ENCODE assay signal across 9 cellular contexts in genomic region chr14:77023001-77023996, GRCh38. TPM values are rescaled to one million over a fixed set of nuclear protein-coding genes. Genes with fewer than 3 reads are reported as not detected.
DNase-seq lines count a peak whose midpoint lies in the region; ATAC-seq and TF ChIP-seq lines count a peak whose summit lies in the region.
"Had no signal": no experiment of that assay in that cellular context is flagged by ENCODE, and none has a peak within 500 bp of the region (broad histone marks: within the 10 kb centered on the region; RNA-seq: fewer than 3 reads in every experiment).

No MANE protein-coding gene starts in this region.

- no peaks in the 10 kb centered on the region for H3K9me3 ChIP-seq in CD4-positive, alpha-beta memory T cell (ENCODE audit: control insufficient read depth in 1 of 2, low read length in 2 of 2)
- H3K9me3 ChIP-seq in MM.1S (replicated peaks; ENCODE audit: insufficient read depth, low read length) (no peaks in the 10 kb centered on the region), heart left ventricle (no peaks in the 10 kb centered on the region)

- DNase-seq in CD4-positive, alpha-beta memory T cell = no peak
- no peak for DNase-seq in MM.1S
- no peak for DNase-seq in activated naive CD4-positive, alpha-beta T cell treated with anti-CD3 and anti-CD28 coated beads, Interleukin-2, amount 10 ng/mL, durations not matched to agents 7 days and 5 days
- peak in 2 of 5 donors; percentile 46 for DNase-seq in heart left ventricle
- no peak for DNase-seq in retinal pigment epithelial cell (ENCODE audit: low read depth)
- no peak for DNase-seq in H4 (ENCODE audit: low spot score)
- DNase-seq: left cardiac atrium had no signal

- ATAC-seq in heart left ventricle (peak; percentile 35 to 64 (median 56)), GM21737 (IDR thresholded peaks at IDR 0.05; ENCODE audit: unreplicated experiment) (no peak), GM18502 (IDR thresholded peaks at IDR 0.05; ENCODE audit: poor library complexity, unreplicated experiment) (no peak)

- H3K4me1 ChIP-seq in CD4-positive, alpha-beta memory T cell (ENCODE audit: insufficient read depth, low read length) = peaks cover 52% of the 10 kb centered on the region
- H3K4me1 ChIP-seq in MM.1S (ENCODE audit: low read length) (peaks cover 29% of the 10 kb centered on the region), heart left ventricle (peaks cover 10 to 47% (median 36%) of the 10 kb centered on the region in 12 donors)

- peaks cover 26 to 49% (median 37%) of the 10 kb centered on the region in 4 donors for H3K4me1 Mint-ChIP-seq in CD4-positive, alpha-beta memory T cell
- peaks cover 52% of the 10 kb centered on the region for H3K4me1 Mint-ChIP-seq in activated naive CD4-positive, alpha-beta T cell treated with anti-CD3 and anti-CD28 coated beads, Interleukin-2, amount 10 ng/mL, durations not matched to agents 7 days and 5 days

- H3K9me2 ChIP-seq in MM.1S (replicated peaks; ENCODE audit: insufficient read depth, low read length) = no peaks in the 10 kb centered on the region

- POLR2A ChIA-PET in CD4-positive, alpha-beta memory T cell (lab: Charles Lee; ENCODE audit: partially characterized antibody) = interaction anchor here (0.6 to 15.3 kb wide), 22 partner anchors 9 to 110 kb away, joined by 3 to 456 read pairs (median 5); no protein-coding TSS in a partner anchor

- no peak for TF ChIP-seq POLR2A in heart left ventricle (IDR thresholded peaks at IDR 0.05)

- intact Hi-C loops in CD4-positive, alpha-beta memory T cell (cut with micrococcal nuclease) = loop anchor here (5.0 kb wide), 1 partner anchor 36 kb away; no protein-coding TSS in a partner anchor
- intact Hi-C loops in heart left ventricle (cut with DNase I) = loop anchor here in 4 of 10 donors (10.0 kb wide), 2 partner anchors 72 to 108 kb away; partner anchors contain the start of gene CIPC (in 1 of the 4)

- peak overlapping the region; percentile 91 for H3K4me2 ChIP-seq in MM.1S (ENCODE audit: low read depth, low read length)

- 21 to 32% (median 25%) methylated on average over 17 of the region's 17 CpGs for WGBS in heart left ventricle, 4 donors

- CTCF ChIA-PET in CD4-positive, alpha-beta memory T cell (lab: Charles Lee; ENCODE audit: partially characterized antibody) = interaction anchor here (0.9 to 4.4 kb wide), 16 partner anchors 11 to 110 kb away, joined by 3 to 19 read pairs (median 6); no protein-coding TSS in a partner anchor
- CTCF ChIA-PET in activated naive CD4-positive, alpha-beta T cell treated with anti-CD3 and anti-CD28 coated beads, Interleukin-2, amount 10 ng/mL, durations not matched to agents 7 days and 5 days (lab: Charles Lee) = interaction anchor here (0.6 to 4.1 kb wide), 20 partner anchors 9 to 147 kb away, joined by 3 to 32 read pairs (median 4); no protein-coding TSS in a partner anchor

- peak overlapping the region; percentile 66 to 98 (median 83) for H3K27ac Mint-ChIP-seq in CD4-positive, alpha-beta memory T cell
- peak overlapping the region; percentile 77 for H3K27ac Mint-ChIP-seq in activated naive CD4-positive, alpha-beta T cell treated with anti-CD3 and anti-CD28 coated beads, Interleukin-2, amount 10 ng/mL, durations not matched to agents 7 days and 5 days

- H3K9ac ChIP-seq in MM.1S (ENCODE audit: low read length) = peak overlapping the region; percentile 83

- H3K36me3 ChIP-seq in CD4-positive, alpha-beta memory T cell (ENCODE audit: insufficient read depth, low read length) = no peaks in the 10 kb centered on the region
- H3K36me3 ChIP-seq in MM.1S (replicated peaks; ENCODE audit: insufficient read depth, low read length) (0 out of 2 replicates have a peak, but pooled peaks cover 4% of the 10 kb centered on the region), heart left ventricle (peaks cover 0 to 33% (median 8%) of the 10 kb centered on the region in 9 donors)

- no peaks in the 10 kb centered on the region for H3K9me3 Mint-ChIP-seq in CD4-positive, alpha-beta memory T cell
- no peaks in the 10 kb centered on the region for H3K9me3 Mint-ChIP-seq in activated naive CD4-positive, alpha-beta T cell treated with anti-CD3 and anti-CD28 coated beads, Interleukin-2, amount 10 ng/mL, durations not matched to agents 7 days and 5 days

- peak overlapping the region in 1 of 2 donors; percentile 9 for H3K4me3 ChIP-seq in CD4-positive, alpha-beta memory T cell (ENCODE audit: low read length in 2 of 2)
- H3K4me3 ChIP-seq in MM.1S (ENCODE audit: low read length) = peak overlapping the region; percentile 44
- H3K4me3 ChIP-seq in heart left ventricle = peak overlapping the region in 10 of 12 donors; percentile 6 to 96 (median 82)
- H3K4me3 ChIP-seq in retinal pigment epithelial cell (ENCODE audit: low read length) = peak overlapping the region; percentile 81

- H3K27ac ChIP-seq in CD4-positive, alpha-beta memory T cell (ENCODE audit: low read depth, low read length) = no peak overlapping the region
- H3K27ac ChIP-seq in MM.1S (ENCODE audit: low read length) (peak overlapping the region; percentile 99), heart left ventricle (peak overlapping the region; percentile 73 to 100 (median 99))

- H3K36me3 Mint-ChIP-seq in CD4-positive, alpha-beta memory T cell = peaks cover 7 to 14% of the 10 kb centered on the region in 2 donors
- H3K36me3 Mint-ChIP-seq in activated naive CD4-positive, alpha-beta T cell treated with anti-CD3 and anti-CD28 coated beads, Interleukin-2, amount 10 ng/mL, durations not matched to agents 7 days and 5 days = peaks cover 30% of the 10 kb centered on the region

- H3K79me2 ChIP-seq in MM.1S (ENCODE audit: low read length) = peaks cover 32% of the 10 kb centered on the region

- TF ChIP-seq CTCF in MM.1S (IDR thresholded peaks at IDR 0.05; ENCODE audit: low read length) = peak; percentile 10; the same call in 1 of the 2 replicates
- peak in 3 of 12 donors; percentile 20 to 27 (median 23) for TF ChIP-seq CTCF in heart left ventricle (IDR thresholded peaks at IDR 0.05)
- peak; percentile 49 for TF ChIP-seq CTCF in retinal pigment epithelial cell (conservative IDR thresholded peaks at IDR 0.05; ENCODE audit: low read depth, low read length)

- no peaks in the 10 kb centered on the region for H3K27me3 Mint-ChIP-seq in CD4-positive, alpha-beta memory T cell
- peaks cover 4% of the 10 kb centered on the region for H3K27me3 Mint-ChIP-seq in activated naive CD4-positive, alpha-beta T cell treated with anti-CD3 and anti-CD28 coated beads, Interleukin-2, amount 10 ng/mL, durations not matched to agents 7 days and 5 days

- H3K27me3 ChIP-seq in CD4-positive, alpha-beta memory T cell (ENCODE audit: insufficient read depth, low read length) = no peaks in the 10 kb centered on the region
- H3K27me3 ChIP-seq in MM.1S (replicated peaks; ENCODE audit: insufficient read depth, low read length) (no peaks in the 10 kb centered on the region), heart left ventricle (no peaks in the 10 kb centered on the region)

- H2AFZ ChIP-seq in MM.1S (ENCODE audit: low read length) = no peak overlapping the region

- no peaks in the 10 kb centered on the region for H4K20me1 ChIP-seq in MM.1S (ENCODE audit: insufficient read depth, low read length)

- H3F3A ChIP-seq in MM.1S (ENCODE audit: insufficient read depth, low read length) = peaks cover 40% of the 10 kb centered on the region

- H3K4me3 Mint-ChIP-seq in CD4-positive, alpha-beta memory T cell = peak overlapping the region; percentile 30 to 73 (median 65)
- H3K4me3 Mint-ChIP-seq in activated naive CD4-positive, alpha-beta T cell treated with anti-CD3 and anti-CD28 coated beads, Interleukin-2, amount 10 ng/mL, durations not matched to agents 7 days and 5 days = peak overlapping the region; percentile 2

RNA-seq across cellular contexts. Expression of gene IRF2BPL, which starts 5.2 kb away (rescaled TPM):
- total RNA-seq in CD4-positive, alpha-beta memory T cell = 10 to 100 TPM; 36.6 to 37.7 TPM
- 1 to 10 TPM; 1.2 to 3.8 TPM for polyA plus RNA-seq in CD4-positive, alpha-beta memory T cell
- 10 to 100 TPM; 31.7 to 59.2 (median 36.7) TPM for total RNA-seq in heart left ventricle
- 10 to 100 TPM in 1 of 2 donors, 1 to 10 TPM in 1; 7.5 to 24.4 TPM for polyA plus RNA-seq in heart left ventricle
- 8.7 and 17.5 TPM in 2 replicates for total RNA-seq in H4 (2014; rRNA removed; shearing (Covaris generic))

Comparison
In these comparisons a context has a peak if more than half of its experiments do, and no peak if none do; other contexts are left out.
1. ATAC-seq: peak in heart left ventricle (4 of 4); none in GM21737 (single experiment) and GM18502 (single experiment).